In the genomic region with DNA sequence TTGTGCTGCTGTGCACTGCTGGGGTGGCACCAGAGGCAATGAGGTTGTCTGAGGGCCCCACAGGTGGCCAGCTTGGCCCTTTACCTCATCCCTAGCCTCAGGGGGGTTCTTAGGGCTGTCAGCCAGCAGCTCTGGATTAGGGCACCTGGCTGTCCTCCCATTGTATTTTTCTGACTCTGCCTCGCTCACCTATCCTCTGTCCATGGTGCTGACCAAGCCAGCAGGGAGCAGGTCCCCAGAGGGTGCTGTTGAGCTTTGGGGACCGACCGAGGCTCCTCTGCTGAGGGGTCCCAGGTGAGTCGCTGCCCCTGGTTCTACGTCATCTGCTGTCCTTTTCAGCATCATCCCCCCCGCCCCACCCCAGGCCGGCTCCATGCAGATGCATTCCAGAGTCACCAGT, we compare ENCODE assay signal across 1 cellular context.
TF ChIP-seq lines count a peak whose summit lies in the region.

No MANE protein-coding gene starts in this region.

TF ChIP-seq in HCT116, 20 proteins besides CTCF, POLR2A, EP300 and RAD21 (continued from another document):
- TF ChIP-seq, protein P1, sequence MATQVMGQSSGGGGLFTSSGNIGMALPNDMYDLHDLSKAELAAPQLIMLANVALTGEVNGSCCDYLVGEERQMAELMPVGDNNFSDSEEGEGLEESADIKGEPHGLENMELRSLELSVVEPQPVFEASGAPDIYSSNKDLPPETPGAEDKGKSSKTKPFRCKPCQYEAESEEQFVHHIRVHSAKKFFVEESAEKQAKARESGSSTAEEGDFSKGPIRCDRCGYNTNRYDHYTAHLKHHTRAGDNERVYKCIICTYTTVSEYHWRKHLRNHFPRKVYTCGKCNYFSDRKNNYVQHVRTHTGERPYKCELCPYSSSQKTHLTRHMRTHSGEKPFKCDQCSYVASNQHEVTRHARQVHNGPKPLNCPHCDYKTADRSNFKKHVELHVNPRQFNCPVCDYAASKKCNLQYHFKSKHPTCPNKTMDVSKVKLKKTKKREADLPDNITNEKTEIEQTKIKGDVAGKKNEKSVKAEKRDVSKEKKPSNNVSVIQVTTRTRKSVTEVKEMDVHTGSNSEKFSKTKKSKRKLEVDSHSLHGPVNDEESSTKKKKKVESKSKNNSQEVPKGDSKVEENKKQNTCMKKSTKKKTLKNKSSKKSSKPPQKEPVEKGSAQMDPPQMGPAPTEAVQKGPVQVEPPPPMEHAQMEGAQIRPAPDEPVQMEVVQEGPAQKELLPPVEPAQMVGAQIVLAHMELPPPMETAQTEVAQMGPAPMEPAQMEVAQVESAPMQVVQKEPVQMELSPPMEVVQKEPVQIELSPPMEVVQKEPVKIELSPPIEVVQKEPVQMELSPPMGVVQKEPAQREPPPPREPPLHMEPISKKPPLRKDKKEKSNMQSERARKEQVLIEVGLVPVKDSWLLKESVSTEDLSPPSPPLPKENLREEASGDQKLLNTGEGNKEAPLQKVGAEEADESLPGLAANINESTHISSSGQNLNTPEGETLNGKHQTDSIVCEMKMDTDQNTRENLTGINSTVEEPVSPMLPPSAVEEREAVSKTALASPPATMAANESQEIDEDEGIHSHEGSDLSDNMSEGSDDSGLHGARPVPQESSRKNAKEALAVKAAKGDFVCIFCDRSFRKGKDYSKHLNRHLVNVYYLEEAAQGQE (IDR thresholded peaks at IDR 0.05; ENCODE audit: low read depth) = peak; percentile 46
